ENCODE assay signal across 8 cellular contexts in genomic region chr3:15796771-15797599, GRCh38. TPM values are rescaled to one million over a fixed set of nuclear protein-coding genes. Genes with fewer than 3 reads are reported as not detected.
A peak's percentile ranks its signal among the peaks of the same experiment; 100 is the strongest.
DNase-seq lines count a peak whose midpoint lies in the region; ATAC-seq and TF ChIP-seq lines count a peak whose summit lies in the region.

No MANE protein-coding gene starts in this region.

- whole genome bisulfite sequencing in aorta, 2 donors, result 17% methylated on average over 5 of the region's 5 CpGs

- peak overlapping the region; percentile 44 to 86 for H3K27ac ChIP-seq in aorta (ENCODE audit: low read depth in 1 of 2, low read length in 2 of 2)

- DNase-seq in DMS53 (lab: John Stamatoyannopoulos, UW), result peak; percentile 59
- DNase-seq in HPDE6-E6E7 (ENCODE audit: extremely low spot score), result peak; percentile 13
- peak; percentile 24 for DNase-seq in T1000 (lab: John Stamatoyannopoulos, UW)
- DNase-seq in epithelial cell of esophagus (ENCODE audit: low read depth), result peak; percentile 65
- DNase-seq in aorta, result no peak
- no peak for DNase-seq in NCI-H2107 treated with DMSO at 0.1 percent for 48 hours (lab: John Stamatoyannopoulos, UW; ENCODE audit: unreplicated experiment)

- intact Hi-C loops in aorta (cut with DNase I), result loop anchor here in 1 of 2 donors (5.0 kb wide), 1 partner anchor 165 kb away; no protein-coding TSS in a partner anchor

- no peak for TF ChIP-seq CTCF in epithelial cell of esophagus (IDR thresholded peaks at IDR 0.05; ENCODE audit: insufficient read depth, low read depth, low read length, missing control alignments)

- H3K9ac ChIP-seq in mucosa of stomach (ENCODE audit: low read length), result peak overlapping the region; percentile 56

- peak overlapping the region; percentile 38 for H3K4me3 ChIP-seq in epithelial cell of esophagus (ENCODE audit: low read length)
- no peak overlapping the region for H3K4me3 ChIP-seq in mucosa of stomach (ENCODE audit: low read length)
- peak overlapping the region; percentile 51 to 84 for H3K4me3 ChIP-seq in aorta (ENCODE audit: low read length in 2 of 2)

- H3K27me3 ChIP-seq in mucosa of stomach (ENCODE audit: control insufficient read depth, insufficient read depth, low read length), result no peaks in the 10 kb centered on the region
- H3K27me3 ChIP-seq in aorta (ENCODE audit: control insufficient read depth in 1 of 2, insufficient read depth in 2 of 2, low read length in 1 of 2), result no peaks in the 10 kb centered on the region

- ATAC-seq in aorta (ENCODE audit: low FRiP score) (peak; percentile 53), HG03095 (IDR thresholded peaks at IDR 0.05; ENCODE audit: unreplicated experiment) (no peak)

- H3K36me3 ChIP-seq in mucosa of stomach (ENCODE audit: control insufficient read depth, insufficient read depth, low read length) (no peaks in the 10 kb centered on the region), aorta (ENCODE audit: control insufficient read depth in 1 of 2, insufficient read depth in 2 of 2, low read length in 1 of 2) (no peaks in the 10 kb centered on the region)

- H3K4me1 ChIP-seq in mucosa of stomach (ENCODE audit: control insufficient read depth, insufficient read depth, low read length) (peaks cover 12% of the 10 kb centered on the region), aorta (ENCODE audit: control insufficient read depth in 1 of 2, insufficient read depth in 2 of 2, low read length in 2 of 2) (peaks cover 0 to 2% of the 10 kb centered on the region in 2 donors)

- H3K9me3 ChIP-seq in mucosa of stomach (ENCODE audit: control insufficient read depth, low read length) (no peaks in the 10 kb centered on the region), aorta (ENCODE audit: control insufficient read depth, low read length) (no peaks in the 10 kb centered on the region)

RNA-seq across cellular contexts. Expression of gene ANKRD28, which starts 0.8 kb away (rescaled TPM):
- 10 to 100 TPM; 52.7 to 61.3 TPM for total RNA-seq in aorta
- polyA plus RNA-seq in aorta, result 10 to 100 TPM in 1 of 2 donors, 1 to 10 TPM in 1; 5.6 to 17.8 TPM

Comparison
In these comparisons a context has a peak if more than half of its experiments do, and no peak if none do; other contexts are left out.
1. DNase-seq: peak in DMS53 (single experiment), HPDE6-E6E7 (single experiment), T1000 (single experiment) and epithelial cell of esophagus (single experiment); none in aorta (0 of 2) and NCI-H2107 treated with DMSO at 0.1 percent for 48 hours (single experiment).